In genomic region chr15:66661432-66662096, GRCh38 we compare ENCODE assay signal across 1 cellular context.
TF ChIP-seq lines count a peak whose summit lies in the region.

No MANE protein-coding gene starts in this region.

TF ChIP-seq in K562, 482 proteins besides CTCF, POLR2A, EP300 and RAD21 (continued from another document and continues in another):
- TF ChIP-seq, protein P1, sequence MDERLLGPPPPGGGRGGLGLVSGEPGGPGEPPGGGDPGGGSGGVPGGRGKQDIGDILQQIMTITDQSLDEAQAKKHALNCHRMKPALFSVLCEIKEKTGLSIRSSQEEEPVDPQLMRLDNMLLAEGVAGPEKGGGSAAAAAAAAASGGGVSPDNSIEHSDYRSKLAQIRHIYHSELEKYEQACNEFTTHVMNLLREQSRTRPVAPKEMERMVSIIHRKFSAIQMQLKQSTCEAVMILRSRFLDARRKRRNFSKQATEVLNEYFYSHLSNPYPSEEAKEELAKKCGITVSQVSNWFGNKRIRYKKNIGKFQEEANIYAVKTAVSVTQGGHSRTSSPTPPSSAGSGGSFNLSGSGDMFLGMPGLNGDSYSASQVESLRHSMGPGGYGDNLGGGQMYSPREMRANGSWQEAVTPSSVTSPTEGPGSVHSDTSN (CRISPR knock-in tag; IDR thresholded peaks at IDR 0.05; ENCODE audit: low read depth), result no peak
- TF ChIP-seq, protein P1 (tag; conservative IDR thresholded peaks at IDR 0.05; ENCODE audit: low read depth), result no peak
- TF ChIP-seq BCOR (IDR thresholded peaks at IDR 0.05), result peak; percentile 7; the same call in 1 of the 2 replicates
- peak; percentile 54; the same call in 1 of the 2 replicates for TF ChIP-seq TAF7 (tag; IDR thresholded peaks at IDR 0.05)
- no peak for TF ChIP-seq RBM22 (IDR thresholded peaks at IDR 0.05; ENCODE audit: low read depth, low read length, poor library complexity, severe bottlenecking)
- TF ChIP-seq CBX1 (IDR thresholded peaks at IDR 0.05; ENCODE audit: low read depth), result peak; percentile 68; the same call in 1 of the 2 replicates
- peak; percentile 92 for TF ChIP-seq RBFOX2 (IDR thresholded peaks at IDR 0.05; ENCODE audit: low read depth, low read length)
- no peak for TF ChIP-seq RFX5 (IDR thresholded peaks at IDR 0.05; ENCODE audit: low read depth, low read length)
- peak; percentile 44; the same call in 1 of the 2 replicates for TF ChIP-seq ZNF75A (CRISPR knock-in tag; IDR thresholded peaks at IDR 0.05)
- no peak for TF ChIP-seq SIX5 (IDR thresholded peaks at IDR 0.05; ENCODE audit: borderline replicate concordance in 1 of 2, insufficient read depth in 1 of 2, low read depth in 1 of 2, low read length in 2 of 2)
- no peak for TF ChIP-seq HNRNPK (IDR thresholded peaks at IDR 0.05; ENCODE audit: low read depth, low read length, poor library complexity, severe bottlenecking)
- no peak for TF ChIP-seq HDAC1 (IDR thresholded peaks at IDR 0.05)
- TF ChIP-seq CUX1 (CRISPR knock-in tag; IDR thresholded peaks at IDR 0.05), result peak; percentile 62; the same call in 1 of the 2 replicates
- TF ChIP-seq ZNF41 (CRISPR knock-in tag; conservative IDR thresholded peaks at IDR 0.05), result peak; percentile 65
- TF ChIP-seq RUNX1 (IDR thresholded peaks at IDR 0.05; ENCODE audit: low read depth), result peak; percentile 66; the same call in 1 of the 2 replicates
- TF ChIP-seq KLF10 (CRISPR knock-in tag; IDR thresholded peaks at IDR 0.05), result 0 out of 2 replicates have a peak, but pooled peaks have one; percentile 26
- TF ChIP-seq ARID2 (IDR thresholded peaks at IDR 0.05), result no peak
- TF ChIP-seq, protein P2, sequence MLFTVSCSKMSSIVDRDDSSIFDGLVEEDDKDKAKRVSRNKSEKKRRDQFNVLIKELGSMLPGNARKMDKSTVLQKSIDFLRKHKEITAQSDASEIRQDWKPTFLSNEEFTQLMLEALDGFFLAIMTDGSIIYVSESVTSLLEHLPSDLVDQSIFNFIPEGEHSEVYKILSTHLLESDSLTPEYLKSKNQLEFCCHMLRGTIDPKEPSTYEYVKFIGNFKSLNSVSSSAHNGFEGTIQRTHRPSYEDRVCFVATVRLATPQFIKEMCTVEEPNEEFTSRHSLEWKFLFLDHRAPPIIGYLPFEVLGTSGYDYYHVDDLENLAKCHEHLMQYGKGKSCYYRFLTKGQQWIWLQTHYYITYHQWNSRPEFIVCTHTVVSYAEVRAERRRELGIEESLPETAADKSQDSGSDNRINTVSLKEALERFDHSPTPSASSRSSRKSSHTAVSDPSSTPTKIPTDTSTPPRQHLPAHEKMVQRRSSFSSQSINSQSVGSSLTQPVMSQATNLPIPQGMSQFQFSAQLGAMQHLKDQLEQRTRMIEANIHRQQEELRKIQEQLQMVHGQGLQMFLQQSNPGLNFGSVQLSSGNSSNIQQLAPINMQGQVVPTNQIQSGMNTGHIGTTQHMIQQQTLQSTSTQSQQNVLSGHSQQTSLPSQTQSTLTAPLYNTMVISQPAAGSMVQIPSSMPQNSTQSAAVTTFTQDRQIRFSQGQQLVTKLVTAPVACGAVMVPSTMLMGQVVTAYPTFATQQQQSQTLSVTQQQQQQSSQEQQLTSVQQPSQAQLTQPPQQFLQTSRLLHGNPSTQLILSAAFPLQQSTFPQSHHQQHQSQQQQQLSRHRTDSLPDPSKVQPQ (CRISPR knock-in tag; IDR thresholded peaks at IDR 0.05; ENCODE audit: borderline replicate concordance), result 0 out of 2 replicates have a peak, but pooled peaks have one; percentile 14
- TF ChIP-seq U2AF1 (optimal IDR thresholded peaks at IDR 0.05; ENCODE audit: low read depth, low read length), result no peak
- TF ChIP-seq YY1 (IDR thresholded peaks at IDR 0.05; ENCODE audit: borderline replicate concordance in 1 of 3, control insufficient read depth in 1 of 3, extremely low read depth in 1 of 3, insufficient read depth in 3 of 3, insufficient read length in 1 of 3, insufficient replicate concordance in 2 of 3, low read depth in 1 of 3, low read length in 2 of 3), result peak in 2 of 3 experiments; percentile 77 to 83
- no peak for TF ChIP-seq CCNT2 (IDR thresholded peaks at IDR 0.05; ENCODE audit: borderline replicate concordance, extremely low read depth, insufficient read length, low read depth, low read length)
- TF ChIP-seq SMAD2 (IDR thresholded peaks at IDR 0.05; ENCODE audit: low read depth, low read length), result no peak
- TF ChIP-seq NFATC3 (IDR thresholded peaks at IDR 0.05), result no peak
- 0 out of 2 replicates have a peak, but pooled peaks have one; percentile 52 for TF ChIP-seq ZNF764 (CRISPR knock-in tag; IDR thresholded peaks at IDR 0.05; ENCODE audit: low read depth)
- TF ChIP-seq NR2C1 (IDR thresholded peaks at IDR 0.05), result no peak
- TF ChIP-seq NR2C1 (tag; IDR thresholded peaks at IDR 0.05), result peak; percentile 7; the same call in 1 of the 2 replicates
- peak; percentile 95 for TF ChIP-seq SMARCE1 (IDR thresholded peaks at IDR 0.05)
- no peak for TF ChIP-seq ZNF274 (IDR thresholded peaks at IDR 0.05; ENCODE audit: borderline replicate concordance, low read depth, low read length)
- peak; percentile 94 for TF ChIP-seq ETV1 (tag; conservative IDR thresholded peaks at IDR 0.05; ENCODE audit: low read depth)
- peak in 1 of 2 experiments; percentile 86; a peak in 2 of 4 replicates for TF ChIP-seq UBTF (IDR thresholded peaks at IDR 0.05; ENCODE audit: borderline replicate concordance in 1 of 2, low read depth in 2 of 2, low read length in 2 of 2)
- 0 out of 2 replicates have a peak, but pooled peaks have one; percentile 53 for TF ChIP-seq ERF (CRISPR knock-in tag; IDR thresholded peaks at IDR 0.05)
- TF ChIP-seq MTA1 (IDR thresholded peaks at IDR 0.05; ENCODE audit: borderline replicate concordance), result no peak
- 0 out of 2 replicates have a peak, but pooled peaks have one; percentile 15 for TF ChIP-seq PHF21A (IDR thresholded peaks at IDR 0.05; ENCODE audit: borderline replicate concordance, low read depth)
- TF ChIP-seq, protein P3, sequence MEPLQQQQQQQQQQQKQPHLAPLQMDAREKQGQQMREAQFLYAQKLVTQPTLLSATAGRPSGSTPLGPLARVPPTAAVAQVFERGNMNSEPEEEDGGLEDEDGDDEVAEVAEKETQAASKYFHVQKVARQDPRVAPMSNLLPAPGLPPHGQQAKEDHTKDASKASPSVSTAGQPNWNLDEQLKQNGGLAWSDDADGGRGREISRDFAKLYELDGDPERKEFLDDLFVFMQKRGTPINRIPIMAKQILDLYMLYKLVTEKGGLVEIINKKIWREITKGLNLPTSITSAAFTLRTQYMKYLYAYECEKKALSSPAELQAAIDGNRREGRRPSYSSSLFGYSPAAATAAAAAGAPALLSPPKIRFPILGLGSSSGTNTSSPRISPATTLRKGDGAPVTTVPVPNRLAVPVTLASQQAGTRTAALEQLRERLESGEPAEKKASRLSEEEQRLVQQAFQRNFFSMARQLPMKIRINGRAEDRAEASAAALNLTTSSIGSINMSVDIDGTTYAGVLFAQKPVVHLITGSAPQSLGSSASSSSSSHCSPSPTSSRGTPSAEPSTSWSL (CRISPR knock-in tag; IDR thresholded peaks at IDR 0.05; ENCODE audit: borderline replicate concordance), result 0 out of 2 replicates have a peak, but pooled peaks have one; percentile 29
- TF ChIP-seq FIP1L1 (IDR thresholded peaks at IDR 0.05; ENCODE audit: low read depth, low read length, poor library complexity, severe bottlenecking), result no peak
- peak; percentile 65 for TF ChIP-seq TEAD2 (tag; IDR thresholded peaks at IDR 0.05)
- peak in 2 of 3 experiments; percentile 45 to 56; a peak in 1 of 6 replicates for TF ChIP-seq ZBTB11 (CRISPR knock-in tag; IDR thresholded peaks at IDR 0.05)
- TF ChIP-seq ZNF124 (CRISPR knock-in tag; IDR thresholded peaks at IDR 0.05), result no peak
- peak; percentile 74 for TF ChIP-seq SPI1 (IDR thresholded peaks at IDR 0.05; ENCODE audit: borderline replicate concordance, low read depth, low read length)
- no peak for TF ChIP-seq MTA2 (IDR thresholded peaks at IDR 0.05; ENCODE audit: low read depth)
- TF ChIP-seq TAL1 (IDR thresholded peaks at IDR 0.05), result peak; percentile 10; the same call in 1 of the 2 replicates
- TF ChIP-seq, protein P4, sequence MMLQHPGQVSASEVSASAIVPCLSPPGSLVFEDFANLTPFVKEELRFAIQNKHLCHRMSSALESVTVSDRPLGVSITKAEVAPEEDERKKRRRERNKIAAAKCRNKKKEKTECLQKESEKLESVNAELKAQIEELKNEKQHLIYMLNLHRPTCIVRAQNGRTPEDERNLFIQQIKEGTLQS (IDR thresholded peaks at IDR 0.05), result peak; percentile 92
- TF ChIP-seq, protein P4 (CRISPR knock-in tag; conservative IDR thresholded peaks at IDR 0.05), result peak; percentile 41; the same call in 1 of the 2 replicates
- TF ChIP-seq PTTG1 (tag; IDR thresholded peaks at IDR 0.05; ENCODE audit: low read depth), result peak; percentile 34; the same call in 1 of the 2 replicates
- no peak for TF ChIP-seq TFAM (CRISPR knock-in tag; conservative IDR thresholded peaks at IDR 0.05)
